In genomic region chr2:36438454-36438977, GRCh38 we compare ENCODE assay signal across 10 cellular contexts.
DNase-seq lines count a peak whose midpoint lies in the region; FAIRE-seq and TF ChIP-seq lines count a peak whose summit lies in the region.
"Had no signal": no experiment of that assay in that cellular context is flagged by ENCODE, and none has a peak within 500 bp of the region (broad histone marks: within the 10 kb centered on the region; RNA-seq: fewer than 3 reads in every experiment).

No MANE protein-coding gene starts in this region.

- H3K14ac ChIP-seq in H9 (ENCODE audit: insufficient read depth, low read length) = no peak overlapping the region

- H3K9me3 ChIP-seq in H9 (ENCODE audit: control insufficient read depth, low read depth, low read length) (no peaks in the 10 kb centered on the region), hepatocyte (ENCODE audit: low read depth) (no peaks in the 10 kb centered on the region), transverse colon (no peaks in the 10 kb centered on the region)

- H3K27me3 Mint-ChIP-seq in H9 (ENCODE audit: low read depth) = no peaks in the 10 kb centered on the region
- H3K27me3 Mint-ChIP-seq in activated CD4-positive, alpha-beta T cell treated with anti-CD3 and anti-CD28 coated beads, Interleukin-2, amount 10 ng/mL, durations not matched to agents 24 days and 14 days = no peaks in the 10 kb centered on the region

- H2BK15ac ChIP-seq in H9 (ENCODE audit: low read depth, low read length) = no peak overlapping the region

- no peak overlapping the region for H4K8ac ChIP-seq in H9 (replicated peaks; ENCODE audit: insufficient read length, low read depth, low read length)

- peaks cover 8% of the 10 kb centered on the region for H3K79me1 ChIP-seq in H9 (ENCODE audit: insufficient read depth, low read depth, low read length, poor library complexity, severe bottlenecking)

- in situ Hi-C loops in transverse colon (cut with MboI; ENCODE audit: low pct_ligation_motif_present in 1 of 4, low pct_unique_long_range_greater_than_20kb in 1 of 4, low sequenced_read_pairs in 3 of 4) = no loop called here

- no peak overlapping the region for H3K9ac ChIP-seq in H9 (ENCODE audit: extremely low read depth, insufficient read length, low read length)

- peaks cover 12 to 34% (median 23%) of the 10 kb centered on the region in 3 experiments; a peak in 6 of 7 replicates for H3K36me3 Mint-ChIP-seq in H9 (ENCODE audit: insufficient read depth in 1 of 3, low read depth in 3 of 3)
- peaks cover 16% of the 10 kb centered on the region for H3K36me3 Mint-ChIP-seq in activated CD4-positive, alpha-beta T cell treated with anti-CD3 and anti-CD28 coated beads, Interleukin-2, amount 10 ng/mL, durations not matched to agents 24 days and 14 days (ENCODE audit: low read depth)

- H2AK5ac ChIP-seq in H9 (ENCODE audit: insufficient read length, low read length) = no peak overlapping the region

- H3K27me3 ChIP-seq in H9 (ENCODE audit: insufficient read depth, low read length) (no peaks in the 10 kb centered on the region), hepatocyte (no peaks in the 10 kb centered on the region), transverse colon (no peaks in the 10 kb centered on the region)

- no peaks in the 10 kb centered on the region for H3K9me2 ChIP-seq in hepatocyte (replicated peaks; ENCODE audit: insufficient read depth)

- no peak overlapping the region for H2BK12ac ChIP-seq in H9 (ENCODE audit: insufficient read length, low read depth, low read length)

- no peak overlapping the region for H3K27ac ChIP-seq in H9 (ENCODE audit: insufficient read length, low read depth, low read length)
- H3K27ac ChIP-seq in hepatocyte = no peak overlapping the region
- peak overlapping the region in 3 of 4 donors; percentile 21 to 65 (median 36) for H3K27ac ChIP-seq in transverse colon

- no peak for FAIRE-seq in frontal cortex (lab: Jason Lieb, UNC)

- no peak for TF ChIP-seq POLR2A in transverse colon (IDR thresholded peaks at IDR 0.05)

- H2BK5ac ChIP-seq in H9 (ENCODE audit: insufficient read length, low read length) = no peak overlapping the region

- TF ChIP-seq EP300 in transverse colon (IDR thresholded peaks at IDR 0.05; ENCODE audit: low read depth) = no peak

- H4K20me1 ChIP-seq in H9 (ENCODE audit: control insufficient read depth, insufficient read depth, insufficient read length) (no peaks in the 10 kb centered on the region), hepatocyte (ENCODE audit: insufficient read depth, poor library complexity, severe bottlenecking) (no peaks in the 10 kb centered on the region)

- no peak for TF ChIP-seq CTCF in H9 (conservative IDR thresholded peaks at IDR 0.05)
- no peak for TF ChIP-seq CTCF in hepatocyte (IDR thresholded peaks at IDR 0.05; ENCODE audit: poor library complexity)
- no peak for TF ChIP-seq CTCF in transverse colon (IDR thresholded peaks at IDR 0.05)

- H3K4me1 ChIP-seq in H9 (ENCODE audit: insufficient read depth, low read length) = no peaks in the 10 kb centered on the region
- peaks cover under 1% of the 10 kb centered on the region for H3K4me1 ChIP-seq in hepatocyte (ENCODE audit: insufficient read depth)
- peaks cover 0 to 18% (median 13%) of the 10 kb centered on the region in 4 donors for H3K4me1 ChIP-seq in transverse colon

- H4K91ac ChIP-seq in H9 (ENCODE audit: insufficient read length, low read depth, low read length) = no peak overlapping the region

- DNase-seq in H9 = no peak
- peak; percentile 93 for DNase-seq in astrocyte of the hippocampus (ENCODE audit: low read depth, low spot score)
- DNase-seq in hepatocyte (ENCODE audit: low spot score) = peak; percentile 34
- no peak for DNase-seq in transverse colon
- no peak for DNase-seq in NCI-H2107 treated with DMSO at 0.1 percent for 48 hours (lab: John Stamatoyannopoulos, UW; ENCODE audit: unreplicated experiment)
- DNase-seq in frontal cortex (ENCODE audit: low spot score in 2 of 2) = no peak
- no peak for DNase-seq in activated CD4-positive, alpha-beta T cell treated with anti-CD3 and anti-CD28 coated beads, Interleukin-2, amount 10 ng/mL, durations not matched to agents 24 days and 14 days
- no peak for DNase-seq in NCI-H2171 (lab: John Stamatoyannopoulos, UW)
- DNase-seq: NCI-H526 had no signal

- intact Hi-C loops in transverse colon (cut with DNase I; ENCODE audit: low total_unique reads) = no loop called here
- intact Hi-C loops in activated CD4-positive, alpha-beta T cell treated with anti-CD3 and anti-CD28 coated beads, Interleukin-2, amount 10 ng/mL, durations not matched to agents 24 days and 14 days (cut with micrococcal nuclease) = no loop called here

- peaks cover 2% of the 10 kb centered on the region; the same call in 1 of the 2 replicates for H3K79me2 ChIP-seq in H9 (ENCODE audit: insufficient read depth, low read length)
- peaks cover 14% of the 10 kb centered on the region for H3K79me2 ChIP-seq in hepatocyte

- H3K56ac ChIP-seq in H9 (ENCODE audit: insufficient read length, low read depth, low read length) = no peak overlapping the region

- no peak overlapping the region for H3K4ac ChIP-seq in H9 (ENCODE audit: low read depth, low read length)

- no peak overlapping the region for H3T11ph ChIP-seq in H9 (ENCODE audit: low read length)

- no peak overlapping the region for H2BK20ac ChIP-seq in H9 (ENCODE audit: low read depth, low read length, poor library complexity, severe bottlenecking)

- H3K4me3 ChIP-seq in hepatocyte = no peak overlapping the region
- H3K4me3 ChIP-seq in transverse colon = no peak overlapping the region

- no peak overlapping the region for H2BK120ac ChIP-seq in H9 (ENCODE audit: low read depth, low read length, poor library complexity, severe bottlenecking)

- H3K36me3 ChIP-seq in hepatocyte (replicated peaks; ENCODE audit: insufficient read depth, low read depth) = no peaks in the 10 kb centered on the region
- H3K36me3 ChIP-seq in transverse colon = peaks cover 0 to 5% (median 2%) of the 10 kb centered on the region in 4 donors

- no CpG with 5 or more reads among the region's 3 CpGs for WGBS in H9 (ENCODE audit: extremely low coverage, insufficient read length, low lambda C conversion rate)
- WGBS in hepatocyte (ENCODE audit: low lambda C conversion rate, missing lambda C conversion rate) = 64% methylated on average over 3 of the region's 3 CpGs
- WGBS in transverse colon (ENCODE audit: low coverage in 1 of 2), 2 donors = 66% methylated on average over 3 of the region's 3 CpGs; no CpG with 5 or more reads in 1 of the 2 donors

- H3K4me2 ChIP-seq in H9 (ENCODE audit: insufficient read depth, insufficient read length, low read length) (no peak overlapping the region), hepatocyte (no peak overlapping the region)

- peak overlapping the region in 2 of 3 experiments; percentile 60 to 80; a peak in 4 of 7 replicates for H3K27ac Mint-ChIP-seq in H9
- H3K27ac Mint-ChIP-seq in activated CD4-positive, alpha-beta T cell treated with anti-CD3 and anti-CD28 coated beads, Interleukin-2, amount 10 ng/mL, durations not matched to agents 24 days and 14 days = no peak overlapping the region
- H3K27ac Mint-ChIP-seq: activated naive CD4-positive, alpha-beta T cell treated with anti-CD3 and anti-CD28 coated beads, Interleukin-2, amount 50 U/mL, for 24 hours had no signal

- no peak overlapping the region for H3K4me3 Mint-ChIP-seq in H9
- H3K4me3 Mint-ChIP-seq in activated CD4-positive, alpha-beta T cell treated with anti-CD3 and anti-CD28 coated beads, Interleukin-2, amount 10 ng/mL, durations not matched to agents 24 days and 14 days = no peak overlapping the region
- H3K4me3 Mint-ChIP-seq: activated naive CD4-positive, alpha-beta T cell treated with anti-CD3 and anti-CD28 coated beads, Interleukin-2, amount 50 U/mL, for 24 hours had no signal

- no peak overlapping the region for H3K18ac ChIP-seq in H9 (ENCODE audit: insufficient read length, low read depth, low read length)

- H3K9me3 Mint-ChIP-seq in H9 = no peaks in the 10 kb centered on the region
- no peaks in the 10 kb centered on the region for H3K9me3 Mint-ChIP-seq in activated CD4-positive, alpha-beta T cell treated with anti-CD3 and anti-CD28 coated beads, Interleukin-2, amount 10 ng/mL, durations not matched to agents 24 days and 14 days
- H3K9me3 Mint-ChIP-seq: activated naive CD4-positive, alpha-beta T cell treated with anti-CD3 and anti-CD28 coated beads, Interleukin-2, amount 50 U/mL, for 24 hours had no signal

- H2AFZ ChIP-seq in H9 (ENCODE audit: low read length) = no peak overlapping the region
- no peak overlapping the region for H2AFZ ChIP-seq in hepatocyte

- no peak overlapping the region for H3K23ac ChIP-seq in H9 (ENCODE audit: insufficient read length, low read depth, low read length)

- H3K23me2 ChIP-seq in H9 (ENCODE audit: insufficient read length, low read depth, low read length, poor library complexity, severe bottlenecking) = no peaks in the 10 kb centered on the region

- no peak overlapping the region for H4K5ac ChIP-seq in H9 (ENCODE audit: insufficient read length, low read depth, low read length)

- H3K4me1 Mint-ChIP-seq in H9 = peaks cover 2% of the 10 kb centered on the region in 2 experiments; a peak in 2 of 4 replicates
- peaks cover 10% of the 10 kb centered on the region for H3K4me1 Mint-ChIP-seq in activated CD4-positive, alpha-beta T cell treated with anti-CD3 and anti-CD28 coated beads, Interleukin-2, amount 10 ng/mL, durations not matched to agents 24 days and 14 days

Comparison
In these comparisons a context has a peak if more than half of its experiments do, and no peak if none do; other contexts are left out.
1. DNase-seq: peak in astrocyte of the hippocampus (single experiment) and hepatocyte (single experiment); none in H9 (single experiment), transverse colon (single experiment), NCI-H2107 treated with DMSO at 0.1 percent for 48 hours (single experiment), frontal cortex (0 of 2), activated CD4-positive, alpha-beta T cell treated with anti-CD3 and anti-CD28 coated beads, Interleukin-2, amount 10 ng/mL, durations not matched to agents 24 days and 14 days (single experiment) and NCI-H2171 (single experiment).
2. H3K27ac ChIP-seq: peak in transverse colon (3 of 4); none in H9 (single experiment) and hepatocyte (single experiment).